ENCODE assay signal across 21 cellular contexts in genomic region chr9:127165096-127165495, GRCh38. TPM values are rescaled to one million over a fixed set of nuclear protein-coding genes. Genes with fewer than 3 reads are reported as not detected.
"Had no signal": no experiment of that assay in that cellular context is flagged by ENCODE, and none has a peak within 500 bp of the region (broad histone marks: within the 10 kb centered on the region; RNA-seq: fewer than 3 reads in every experiment).

No MANE protein-coding gene starts in this region.

- H3K27me3 ChIP-seq: gastrocnemius medialis, heart right ventricle, right lobe of liver, spleen had no signal

- ATAC-seq: activated CD8-positive, alpha-beta T cell treated with anti-CD3 and anti-CD28 coated beads for 36 hours; activated T-helper 17 cell treated with anti-CD3 and anti-CD28 coated beads, Interleukin-2, amount 50 U/mL, for 72 hours; gastrocnemius medialis; heart right ventricle; left colon; lower lobe of right lung; psoas muscle; right lobe of liver; stimulated activated naive CD8-positive, alpha-beta T cell treated with anti-CD3 and anti-CD28 coated beads, Interleukin-15, amount 100 ng/mL, for 72 hours; T-cell had no signal

- H3K27ac ChIP-seq: gastrocnemius medialis, lower lobe of right lung, psoas muscle, right lobe of liver, spleen, thoracic aorta had no signal

- H3K36me3 Mint-ChIP-seq: mesothelial cell of epicardium had no signal

- H3K9me3 ChIP-seq: gastrocnemius medialis, heart right ventricle, lower lobe of right lung, psoas muscle, right lobe of liver, SK-N-SH, spleen, thoracic aorta had no signal

- H3K27ac Mint-ChIP-seq: activated CD8-positive, alpha-beta T cell treated with anti-CD3 and anti-CD28 coated beads for 36 hours; activated naive CD4-positive, alpha-beta T cell treated with anti-CD3 and anti-CD28 coated beads, Interleukin-2, amount 50 U/mL, for 24 hours; activated T-helper 17 cell treated with anti-CD3 and anti-CD28 coated beads, Interleukin-2, amount 50 U/mL, for 72 hours; dendritic cell treated with granulocyte-macrophage colony-stimulating factor and Interleukin-4, amounts not matched to agents 40 ng/mL and 50 ng/mL, for 4 days; mesothelial cell of epicardium; nephron progenitor cell; stimulated activated naive CD8-positive, alpha-beta T cell treated with anti-CD3 and anti-CD28 coated beads, Interleukin-15, amount 100 ng/mL, for 72 hours; T-cell had no signal

- H3K4me3 Mint-ChIP-seq: activated CD8-positive, alpha-beta T cell treated with anti-CD3 and anti-CD28 coated beads for 36 hours; activated naive CD4-positive, alpha-beta T cell treated with anti-CD3 and anti-CD28 coated beads, Interleukin-2, amount 50 U/mL, for 24 hours; activated T-helper 17 cell treated with anti-CD3 and anti-CD28 coated beads, Interleukin-2, amount 50 U/mL, for 72 hours; dendritic cell treated with granulocyte-macrophage colony-stimulating factor and Interleukin-4, amounts not matched to agents 40 ng/mL and 50 ng/mL, for 4 days; mesothelial cell of epicardium; nephron progenitor cell; stimulated activated naive CD8-positive, alpha-beta T cell treated with anti-CD3 and anti-CD28 coated beads, Interleukin-15, amount 100 ng/mL, for 72 hours; T-cell had no signal

- H3K9ac ChIP-seq: SK-N-SH had no signal

- H3K9me3 Mint-ChIP-seq: activated CD8-positive, alpha-beta T cell treated with anti-CD3 and anti-CD28 coated beads for 36 hours; activated naive CD4-positive, alpha-beta T cell treated with anti-CD3 and anti-CD28 coated beads, Interleukin-2, amount 50 U/mL, for 24 hours; activated T-helper 17 cell treated with anti-CD3 and anti-CD28 coated beads, Interleukin-2, amount 50 U/mL, for 72 hours; dendritic cell treated with granulocyte-macrophage colony-stimulating factor and Interleukin-4, amounts not matched to agents 40 ng/mL and 50 ng/mL, for 4 days; mesothelial cell of epicardium; nephron progenitor cell; stimulated activated naive CD8-positive, alpha-beta T cell treated with anti-CD3 and anti-CD28 coated beads, Interleukin-15, amount 100 ng/mL, for 72 hours; T-cell had no signal

- H3K4me3 ChIP-seq: gastrocnemius medialis, heart right ventricle, lower lobe of right lung, psoas muscle, right lobe of liver, spleen, thoracic aorta had no signal

- H3K27me3 Mint-ChIP-seq: activated CD8-positive, alpha-beta T cell treated with anti-CD3 and anti-CD28 coated beads for 36 hours; activated naive CD4-positive, alpha-beta T cell treated with anti-CD3 and anti-CD28 coated beads, Interleukin-2, amount 50 U/mL, for 24 hours; activated T-helper 17 cell treated with anti-CD3 and anti-CD28 coated beads, Interleukin-2, amount 50 U/mL, for 72 hours; stimulated activated naive CD8-positive, alpha-beta T cell treated with anti-CD3 and anti-CD28 coated beads, Interleukin-15, amount 100 ng/mL, for 72 hours; T-cell had no signal

- H3K4me1 ChIP-seq: right lobe of liver had no signal

- H3K36me3 ChIP-seq: gastrocnemius medialis, right lobe of liver, thoracic aorta had no signal

- DNase-seq: activated CD4-positive, alpha-beta T cell treated with anti-CD3 and anti-CD28 coated beads for 1 hour; activated CD8-positive, alpha-beta T cell treated with anti-CD3 and anti-CD28 coated beads for 36 hours; amniotic stem cell; central memory CD4-positive, alpha-beta T cell; gastrocnemius medialis; heart right ventricle; left colon; lower lobe of right lung; nephron progenitor cell; psoas muscle; right lobe of liver; SK-N-SH; spleen; stimulated activated naive CD8-positive, alpha-beta T cell treated with anti-CD3 and anti-CD28 coated beads, Interleukin-15, amount 100 ng/mL, for 72 hours; T-cell; T-helper 9 cell had no signal

RNA-seq across cellular contexts. Expression of gene ANGPTL2, which starts 42.7 kb away (rescaled TPM):
- total RNA-seq: activated CD8-positive, alpha-beta T cell treated with anti-CD3 and anti-CD28 coated beads for 36 hours; activated T-helper 17 cell treated with anti-CD3 and anti-CD28 coated beads, Interleukin-2, amount 50 U/mL, for 72 hours had no signal
